Comparison of ENCODE assay signal across 8 cellular contexts in the genomic region with DNA sequence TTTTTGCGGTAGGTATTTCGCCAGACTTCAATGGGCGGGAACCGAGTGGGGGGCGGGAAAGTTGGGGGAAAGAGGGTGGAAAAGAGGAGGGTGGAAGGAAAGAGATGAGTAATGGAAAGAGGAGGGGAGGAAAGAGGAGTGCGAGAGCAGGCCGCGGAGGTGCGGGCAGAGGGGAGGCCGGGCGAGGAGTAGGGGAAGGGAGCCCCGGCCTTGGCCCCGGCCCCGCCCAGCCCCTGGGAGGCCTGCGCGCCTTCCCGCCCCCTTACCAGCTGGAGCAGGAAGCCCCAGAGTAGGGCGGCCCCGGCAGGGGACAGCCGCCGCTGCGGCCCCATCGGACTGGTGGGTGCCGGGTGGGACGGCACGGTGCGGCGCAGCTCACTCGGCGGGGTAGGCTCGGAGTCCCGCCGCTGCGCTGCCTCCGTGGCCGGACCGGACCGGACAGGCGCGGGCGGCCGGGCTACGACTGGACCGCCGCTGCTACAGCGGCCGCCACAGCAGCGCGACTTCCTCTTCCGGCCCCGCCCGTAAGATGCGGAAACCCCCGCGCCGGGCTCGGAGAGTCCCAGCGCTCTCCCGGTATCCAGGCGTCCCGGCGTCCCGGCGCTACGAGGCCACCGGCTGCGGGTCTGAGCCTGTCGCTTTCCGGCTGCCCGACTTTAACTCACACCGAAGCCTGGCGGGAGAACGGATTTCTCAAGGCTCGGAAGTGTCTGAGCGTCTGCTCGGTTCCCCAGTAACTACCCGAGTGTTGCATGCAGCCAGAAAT. TPM values are rescaled to one million over a fixed set of nuclear protein-coding genes. Genes with fewer than 3 reads are reported as not detected.
DNase-seq lines count a peak whose midpoint lies in the region; TF ChIP-seq lines count a peak whose summit lies in the region.

A gene with protein sequence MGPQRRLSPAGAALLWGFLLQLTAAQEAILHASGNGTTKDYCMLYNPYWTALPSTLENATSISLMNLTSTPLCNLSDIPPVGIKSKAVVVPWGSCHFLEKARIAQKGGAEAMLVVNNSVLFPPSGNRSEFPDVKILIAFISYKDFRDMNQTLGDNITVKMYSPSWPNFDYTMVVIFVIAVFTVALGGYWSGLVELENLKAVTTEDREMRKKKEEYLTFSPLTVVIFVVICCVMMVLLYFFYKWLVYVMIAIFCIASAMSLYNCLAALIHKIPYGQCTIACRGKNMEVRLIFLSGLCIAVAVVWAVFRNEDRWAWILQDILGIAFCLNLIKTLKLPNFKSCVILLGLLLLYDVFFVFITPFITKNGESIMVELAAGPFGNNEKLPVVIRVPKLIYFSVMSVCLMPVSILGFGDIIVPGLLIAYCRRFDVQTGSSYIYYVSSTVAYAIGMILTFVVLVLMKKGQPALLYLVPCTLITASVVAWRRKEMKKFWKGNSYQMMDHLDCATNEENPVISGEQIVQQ (minus strand): TSS at position 505 of the 766 bp plus-strand sequence. CDS start 173 bp downstream, at position 332.

- peak within 1 kb of the TSS; percentile 95 for H3K4me3 Mint-ChIP-seq in neural progenitor cell

- peak within 1 kb of the TSS; percentile 89 for H3K4me2 ChIP-seq in neural progenitor cell

- no peaks in the 10 kb centered on the region for H3K27me3 ChIP-seq in H7 (ENCODE audit: control insufficient read depth, insufficient read depth, low read length)
- H3K27me3 ChIP-seq in neural progenitor cell, result no peaks in the 10 kb centered on the region
- H3K27me3 ChIP-seq in stomach smooth muscle (ENCODE audit: control insufficient read depth in 1 of 2, insufficient read depth in 2 of 2, low read length in 2 of 2), result no peaks in the 10 kb centered on the region

- H3K9me3 ChIP-seq in ES-I3 (ENCODE audit: control insufficient read depth, insufficient read depth, low read length) (no peaks in the 10 kb centered on the region), neural progenitor cell (ENCODE audit: low read depth) (no peaks in the 10 kb centered on the region), stomach smooth muscle (ENCODE audit: control insufficient read depth in 2 of 2, low read length in 2 of 2) (no peaks in the 10 kb centered on the region)

- H3K27ac ChIP-seq in neural progenitor cell, result no peak within 1 kb of the TSS
- peak within 1 kb of the TSS; percentile 79 for H3K27ac ChIP-seq in stomach smooth muscle (ENCODE audit: low read length)

- H3K9me3 Mint-ChIP-seq in neural progenitor cell, result no peaks in the 10 kb centered on the region

- H3K79me2 ChIP-seq in neural progenitor cell (ENCODE audit: low read depth), result peaks cover 47% of the 10 kb centered on the region

- peaks cover 4% of the 10 kb centered on the region for H3K36me3 Mint-ChIP-seq in neural progenitor cell

- TF ChIP-seq CTCF in foreskin fibroblast (IDR thresholded peaks at IDR 0.05; ENCODE audit: low read depth, low read length) (no peak), neural progenitor cell (IDR thresholded peaks at IDR 0.05) (no peak)

- peak within 1 kb of the TSS; percentile 81 for H3K27ac Mint-ChIP-seq in neural progenitor cell

- H3K9ac ChIP-seq in ES-I3 (ENCODE audit: low read depth, low read length) (peak within 1 kb of the TSS; percentile 100), neural progenitor cell (peak within 1 kb of the TSS; percentile 44), stomach smooth muscle (ENCODE audit: low read length in 2 of 2) (peak within 1 kb of the TSS; percentile 91 to 96)

- peak; percentile 97 for DNase-seq in H7
- peak; percentile 92 for DNase-seq in M059J (ENCODE audit: low read depth)
- DNase-seq in SIG-M5 (lab: John Stamatoyannopoulos, UW), result peak; percentile 57
- peak; percentile 74 for DNase-seq in activated gamma-delta T cell (lab: John Stamatoyannopoulos, UW)
- peak; percentile 87 to 95 for DNase-seq in foreskin fibroblast
- DNase-seq in neural progenitor cell (ENCODE audit: low spot score), result peak; percentile 88

- H3K4me1 ChIP-seq in ES-I3 (ENCODE audit: insufficient read depth, low read length) (no peaks in the 10 kb centered on the region), neural progenitor cell (peaks cover 9% of the 10 kb centered on the region), stomach smooth muscle (ENCODE audit: control insufficient read depth, insufficient read depth, low read length) (peaks cover 18% of the 10 kb centered on the region)

- H3K36me3 ChIP-seq in ES-I3 (ENCODE audit: insufficient read depth, low read length) (no peaks in the 10 kb centered on the region), H7 (replicated peaks; ENCODE audit: control insufficient read depth, insufficient read depth, low read length) (no peaks in the 10 kb centered on the region), neural progenitor cell (no peaks in the 10 kb centered on the region), stomach smooth muscle (ENCODE audit: control insufficient read depth in 2 of 2, insufficient read depth in 2 of 2, low read length in 2 of 2) (no peaks in the 10 kb centered on the region)

- peaks cover 20% of the 10 kb centered on the region for H3K4me1 Mint-ChIP-seq in neural progenitor cell

- H2AFZ ChIP-seq in neural progenitor cell (replicated peaks), result peak within 1 kb of the TSS; percentile 81

- peaks cover 7% of the 10 kb centered on the region for H3K27me3 Mint-ChIP-seq in neural progenitor cell (ENCODE audit: insufficient read depth, low read depth)

- H3F3A ChIP-seq in neural progenitor cell (ENCODE audit: low read depth), result peaks cover 16% of the 10 kb centered on the region

- H4K20me1 ChIP-seq in neural progenitor cell (ENCODE audit: low read depth), result no peaks in the 10 kb centered on the region

- H3K4me3 ChIP-seq in H7 (ENCODE audit: insufficient read depth, low read depth, low read length) (peak within 1 kb of the TSS; percentile 74), foreskin fibroblast (ENCODE audit: low read depth in 1 of 2, low read length in 2 of 2) (peak within 1 kb of the TSS; percentile 71 to 96), neural progenitor cell (peak within 1 kb of the TSS; percentile 88), stomach smooth muscle (ENCODE audit: low read length in 2 of 2) (peak within 1 kb of the TSS; percentile 84 to 89)

RNA-seq across cellular contexts. Expression of the gene that starts here (rescaled TPM):
- total RNA-seq in H7 (2014; rRNA removed; shearing (Covaris generic)), result 25.9 and 31.8 TPM in 2 replicates
- 228 and 341 TPM in 2 replicates for total RNA-seq in M059J (2014; rRNA removed; shearing (Covaris generic))
- total RNA-seq in neural progenitor cell (ENCODE audit: low replicate concordance), result 27.3 and 29.5 TPM in 2 replicates

Comparison
In these comparisons a context has a peak if more than half of its experiments do, and no peak if none do; other contexts are left out.
1. H3K9ac ChIP-seq: peak in every context shown above with its lines; median percentile 100 in ES-I3; 94 in stomach smooth muscle; 44 in neural progenitor cell.